ENCODE assay signal across 15 cellular contexts in the genomic region with DNA sequence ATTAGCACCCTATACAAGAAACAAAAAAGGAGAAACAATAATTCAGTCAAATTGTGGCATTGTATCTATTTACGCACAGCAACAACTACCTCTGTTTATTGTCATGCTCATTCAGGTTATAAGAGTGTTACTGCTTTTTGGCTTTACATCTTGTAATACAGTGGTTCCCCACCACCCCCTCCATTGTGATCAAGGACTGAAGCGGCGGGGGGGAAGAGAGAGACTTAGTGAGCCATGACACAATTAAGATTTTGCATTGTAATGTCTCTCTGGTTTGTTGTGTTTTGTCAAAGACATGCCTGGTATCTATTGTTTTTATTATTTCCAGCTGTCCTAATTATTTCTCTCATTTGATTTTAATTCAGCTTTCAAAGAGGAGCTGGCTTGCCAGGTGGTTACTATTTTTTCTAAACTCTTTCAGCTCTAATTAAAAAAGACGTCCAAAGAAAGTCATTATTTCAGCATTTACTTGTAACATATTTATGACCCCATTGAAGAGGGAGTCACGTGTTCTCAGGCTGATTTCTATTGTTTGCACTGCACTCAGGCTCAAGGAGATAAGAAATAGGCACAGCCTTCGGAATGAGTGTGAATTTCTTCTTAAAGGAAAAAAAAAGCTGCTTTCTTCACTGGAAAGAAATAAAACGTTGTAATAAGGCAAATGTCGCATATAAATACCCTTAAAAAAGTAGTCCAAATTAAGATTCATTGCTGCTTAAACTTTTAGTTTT.
DNase-seq lines count a peak whose midpoint lies in the region; ATAC-seq and TF ChIP-seq lines count a peak whose summit lies in the region.
"Had no signal": no experiment of that assay in that cellular context is flagged by ENCODE, and none has a peak within 500 bp of the region (broad histone marks: within the 10 kb centered on the region; RNA-seq: fewer than 3 reads in every experiment).

No MANE protein-coding gene starts in this region.

- H2BK12ac ChIP-seq in neuronal stem cell (ENCODE audit: low read length) = no peak overlapping the region

- no peak overlapping the region for H3K4ac ChIP-seq in neuronal stem cell (ENCODE audit: low read length)

- H3K27me3 ChIP-seq in neuronal stem cell (ENCODE audit: control insufficient read depth in 3 of 3, insufficient read depth in 3 of 3, low read depth in 1 of 3, low read length in 3 of 3) = no peaks in the 10 kb centered on the region
- H3K27me3 ChIP-seq: heart right ventricle had no signal

- H2AK5ac ChIP-seq in neuronal stem cell (ENCODE audit: low read depth, low read length) = no peak overlapping the region

- no peak overlapping the region for H3K27ac Mint-ChIP-seq in natural killer cell treated with Interleukin-12 subunit alpha and Interleukin-12 subunit beta and Interleukin-15 and Interleukin-18, amount 100 ng/mL, for 72 hours
- H3K27ac Mint-ChIP-seq: activated naive CD4-positive, alpha-beta T cell treated with anti-CD3 and anti-CD28 coated beads, Interleukin-2, amount 50 U/mL, for 24 hours; CD14-positive monocyte; naive B cell; stimulated activated naive CD8-positive, alpha-beta T cell treated with anti-CD3 and anti-CD28 coated beads, Interleukin-15, Interleukin-2, amounts not matched to agents 100 ng/mL and 50 ng/mL, for 24 hours had no signal

- H3K27me3 Mint-ChIP-seq in natural killer cell treated with Interleukin-12 subunit alpha and Interleukin-12 subunit beta and Interleukin-15 and Interleukin-18, amount 100 ng/mL, for 72 hours = no peaks in the 10 kb centered on the region
- H3K27me3 Mint-ChIP-seq: activated naive CD4-positive, alpha-beta T cell treated with anti-CD3 and anti-CD28 coated beads, Interleukin-2, amount 50 U/mL, for 24 hours; naive B cell had no signal

- H2BK5ac ChIP-seq in neuronal stem cell (ENCODE audit: low read length) = no peak overlapping the region

- no peaks in the 10 kb centered on the region for H3K9me3 ChIP-seq in neuronal stem cell (replicated peaks in 1 of 2; ENCODE audit: control insufficient read depth in 2 of 2, insufficient read depth in 1 of 2, low read depth in 1 of 2, low read length in 2 of 2)
- H3K9me3 ChIP-seq: heart right ventricle had no signal

- H3K36me3 ChIP-seq in neuronal stem cell (replicated peaks in 1 of 2; ENCODE audit: control insufficient read depth in 2 of 2, insufficient read depth in 2 of 2, low read length in 2 of 2) = no peaks in the 10 kb centered on the region
- H3K36me3 ChIP-seq: heart right ventricle had no signal

- no peak for TF ChIP-seq CTCF in omental fat pad (IDR thresholded peaks at IDR 0.05)

- no peak overlapping the region for H3K27ac ChIP-seq in neuronal stem cell (replicated peaks; ENCODE audit: low read length)
- H3K27ac ChIP-seq: epithelial cell of prostate, heart right ventricle had no signal

- H3K36me3 Mint-ChIP-seq in natural killer cell treated with Interleukin-12 subunit alpha and Interleukin-12 subunit beta and Interleukin-15 and Interleukin-18, amount 100 ng/mL, for 72 hours = no peaks in the 10 kb centered on the region
- H3K36me3 Mint-ChIP-seq: activated naive CD4-positive, alpha-beta T cell treated with anti-CD3 and anti-CD28 coated beads, Interleukin-2, amount 50 U/mL, for 24 hours; CD14-positive monocyte; naive B cell had no signal

- no peak overlapping the region for H4K8ac ChIP-seq in neuronal stem cell (ENCODE audit: low read depth, low read length)

- H3K18ac ChIP-seq in neuronal stem cell (ENCODE audit: low read length) = no peak overlapping the region

- CTCF ChIA-PET in HEK293T (lab: Yijun Ruan, JAX) = no interaction called here

- DNase-seq in HEK293T (ENCODE audit: extremely low spot score) = peak; percentile 23
- DNase-seq in NCI-H146 treated with DMSO at 0.1 percent for 48 hours (lab: John Stamatoyannopoulos, UW; ENCODE audit: unreplicated experiment) = peak; percentile 95
- peak; percentile 50 for DNase-seq in dermis blood vessel endothelial cell
- DNase-seq in neuronal stem cell (ENCODE audit: low spot score) = peak; percentile 15
- DNase-seq in islet precursor cell = no peak
- no peak for DNase-seq in omental fat pad (ENCODE audit: low spot score)
- DNase-seq in natural killer cell treated with Interleukin-12 subunit alpha and Interleukin-12 subunit beta and Interleukin-15 and Interleukin-18, amount 100 ng/mL, for 72 hours (ENCODE audit: low spot score) = no peak
- DNase-seq: caudate nucleus, heart right ventricle, naive B cell, NCI-H446 had no signal

- H3K4me1 ChIP-seq in neuronal stem cell (ENCODE audit: control insufficient read depth in 2 of 2, insufficient read depth in 1 of 2, low read depth in 1 of 2, low read length in 2 of 2) = peaks cover 16 to 19% of the 10 kb centered on the region in 2 donors

- peak overlapping the region; percentile 62 for H2AFZ ChIP-seq in neuronal stem cell (ENCODE audit: low read length)

- H4K91ac ChIP-seq in neuronal stem cell (ENCODE audit: low read depth, low read length, poor library complexity) = no peak overlapping the region

- H2BK15ac ChIP-seq in neuronal stem cell (ENCODE audit: low read length) = no peak overlapping the region

- H3K9ac ChIP-seq in neuronal stem cell (ENCODE audit: low read depth, low read length, poor library complexity) = no peak overlapping the region

- peak overlapping the region; percentile 25 for H3K4me2 ChIP-seq in neuronal stem cell (ENCODE audit: insufficient read depth, low read length, poor library complexity, severe bottlenecking)

- H3K4me3 Mint-ChIP-seq in natural killer cell treated with Interleukin-12 subunit alpha and Interleukin-12 subunit beta and Interleukin-15 and Interleukin-18, amount 100 ng/mL, for 72 hours = no peak overlapping the region
- H3K4me3 Mint-ChIP-seq: activated naive CD4-positive, alpha-beta T cell treated with anti-CD3 and anti-CD28 coated beads, Interleukin-2, amount 50 U/mL, for 24 hours; CD14-positive monocyte; naive B cell; stimulated activated naive CD8-positive, alpha-beta T cell treated with anti-CD3 and anti-CD28 coated beads, Interleukin-15, Interleukin-2, amounts not matched to agents 100 ng/mL and 50 ng/mL, for 24 hours had no signal

- no peak overlapping the region for H2BK120ac ChIP-seq in neuronal stem cell (ENCODE audit: low read depth, low read length)

- no peaks in the 10 kb centered on the region for H3K79me1 ChIP-seq in neuronal stem cell (ENCODE audit: low read depth, low read length)

- H3K9me3 Mint-ChIP-seq in natural killer cell treated with Interleukin-12 subunit alpha and Interleukin-12 subunit beta and Interleukin-15 and Interleukin-18, amount 100 ng/mL, for 72 hours = no peaks in the 10 kb centered on the region
- H3K9me3 Mint-ChIP-seq: activated naive CD4-positive, alpha-beta T cell treated with anti-CD3 and anti-CD28 coated beads, Interleukin-2, amount 50 U/mL, for 24 hours; naive B cell; stimulated activated naive CD8-positive, alpha-beta T cell treated with anti-CD3 and anti-CD28 coated beads, Interleukin-15, Interleukin-2, amounts not matched to agents 100 ng/mL and 50 ng/mL, for 24 hours had no signal

- no peak for ATAC-seq in omental fat pad (ENCODE audit: low FRiP score)
- no peak for ATAC-seq in natural killer cell treated with Interleukin-12 subunit alpha and Interleukin-12 subunit beta and Interleukin-15 and Interleukin-18, amount 100 ng/mL, for 72 hours

- H3K23ac ChIP-seq in neuronal stem cell (ENCODE audit: low read depth, low read length, poor library complexity) = no peak overlapping the region

- no CpG with 5 or more reads among the region's 8 CpGs for WGBS in neuronal stem cell (ENCODE audit: extremely low coverage in 2 of 2, insufficient read length in 2 of 2, insufficient replicate concordance in 1 of 2), 2 donors

- H3K4me3 ChIP-seq in neuronal stem cell (ENCODE audit: low read length in 2 of 2) = no peak overlapping the region
- H3K4me3 ChIP-seq: heart right ventricle had no signal

- H3K14ac ChIP-seq in neuronal stem cell (ENCODE audit: low read length) = no peak overlapping the region

- POLR2A ChIA-PET in HEK293T (lab: Yijun Ruan, JAX) = no interaction called here

- H3K4me1 Mint-ChIP-seq in natural killer cell treated with Interleukin-12 subunit alpha and Interleukin-12 subunit beta and Interleukin-15 and Interleukin-18, amount 100 ng/mL, for 72 hours (ENCODE audit: low read depth in 2 of 2) = peaks cover 16 to 20% of the 10 kb centered on the region in 2 donors

TF ChIP-seq in HEK293T, 16 proteins besides CTCF, POLR2A, EP300 and RAD21:
- TF ChIP-seq NFRKB (IDR thresholded peaks at IDR 0.05) = no peak
- no peak for TF ChIP-seq L3MBTL2 (conservative IDR thresholded peaks at IDR 0.05)
- no peak for TF ChIP-seq CTBP1 (IDR thresholded peaks at IDR 0.05; ENCODE audit: borderline replicate concordance)
- no peak for TF ChIP-seq TARDBP (IDR thresholded peaks at IDR 0.05)
- no peak for TF ChIP-seq FOXM1 (IDR thresholded peaks at IDR 0.05; ENCODE audit: borderline replicate concordance)
- TF ChIP-seq SP1 (IDR thresholded peaks at IDR 0.05) = no peak
- no peak for TF ChIP-seq FOXA1 (IDR thresholded peaks at IDR 0.05)
- no peak for TF ChIP-seq ARNT (IDR thresholded peaks at IDR 0.05)
- TF ChIP-seq, protein P1, sequence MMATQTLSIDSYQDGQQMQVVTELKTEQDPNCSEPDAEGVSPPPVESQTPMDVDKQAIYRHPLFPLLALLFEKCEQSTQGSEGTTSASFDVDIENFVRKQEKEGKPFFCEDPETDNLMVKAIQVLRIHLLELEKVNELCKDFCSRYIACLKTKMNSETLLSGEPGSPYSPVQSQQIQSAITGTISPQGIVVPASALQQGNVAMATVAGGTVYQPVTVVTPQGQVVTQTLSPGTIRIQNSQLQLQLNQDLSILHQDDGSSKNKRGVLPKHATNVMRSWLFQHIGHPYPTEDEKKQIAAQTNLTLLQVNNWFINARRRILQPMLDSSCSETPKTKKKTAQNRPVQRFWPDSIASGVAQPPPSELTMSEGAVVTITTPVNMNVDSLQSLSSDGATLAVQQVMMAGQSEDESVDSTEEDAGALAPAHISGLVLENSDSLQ (IDR thresholded peaks at IDR 0.05) = no peak
- TF ChIP-seq BHLHE40 (IDR thresholded peaks at IDR 0.05; ENCODE audit: borderline replicate concordance) = no peak
- TF ChIP-seq ZNF384 (IDR thresholded peaks at IDR 0.05) = no peak
- no peak for TF ChIP-seq HDGF (IDR thresholded peaks at IDR 0.05; ENCODE audit: borderline replicate concordance)
- no peak for TF ChIP-seq ELF4 (IDR thresholded peaks at IDR 0.05)
- TF ChIP-seq LEF1 (IDR thresholded peaks at IDR 0.05; ENCODE audit: borderline replicate concordance) = no peak

Comparison
In these comparisons a context has a peak if more than half of its experiments do, and no peak if none do; other contexts are left out.
1. DNase-seq: peak in HEK293T (single experiment), NCI-H146 treated with DMSO at 0.1 percent for 48 hours (single experiment), dermis blood vessel endothelial cell (single experiment) and neuronal stem cell (single experiment); none in islet precursor cell (single experiment), omental fat pad (single experiment) and natural killer cell treated with Interleukin-12 subunit alpha and Interleukin-12 subunit beta and Interleukin-15 and Interleukin-18, amount 100 ng/mL, for 72 hours (single experiment).